Comparison of ENCODE assay signal across 9 cellular contexts in the genomic region with DNA sequence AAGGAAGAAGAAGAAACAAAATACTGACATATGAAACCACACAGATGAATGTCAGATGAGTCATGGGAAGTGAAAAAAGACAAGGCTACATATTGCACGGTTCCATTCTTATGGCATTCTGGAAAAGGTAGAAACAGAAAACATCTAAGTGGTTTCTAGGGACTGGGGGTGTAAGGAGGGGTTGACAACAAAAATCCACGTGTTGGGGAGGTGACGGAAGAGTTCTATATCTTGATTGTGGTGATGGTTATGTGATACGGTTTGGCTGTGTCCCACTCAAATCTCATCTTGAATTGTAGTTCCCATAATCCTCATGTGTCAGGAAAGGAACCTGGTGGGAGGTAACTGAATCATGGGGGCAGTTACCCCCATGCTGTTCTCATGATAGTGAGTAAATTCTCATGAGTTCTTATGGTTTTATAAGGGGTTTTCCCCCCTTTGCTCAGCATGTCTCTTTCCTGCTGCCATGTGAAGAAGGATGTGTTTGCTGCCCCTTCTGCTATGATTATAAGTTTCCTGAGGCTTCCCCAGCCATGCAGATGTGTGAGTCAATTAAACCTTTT. TPM values are rescaled to one million over a fixed set of nuclear protein-coding genes. Genes with fewer than 3 reads are reported as not detected.
DNase-seq lines count a peak whose midpoint lies in the region; ATAC-seq and TF ChIP-seq lines count a peak whose summit lies in the region.
"Had no signal": no experiment of that assay in that cellular context is flagged by ENCODE, and none has a peak within 500 bp of the region (broad histone marks: within the 10 kb centered on the region; RNA-seq: fewer than 3 reads in every experiment).

No MANE protein-coding gene starts in this region.

- POLR2A ChIA-PET in AG04450 (lab: Yijun Ruan, JAX) = interaction anchor here (0.7 kb wide), 2 partner anchors 12 to 132 kb away, joined by 4 read pairs; no protein-coding TSS in a partner anchor
- POLR2A ChIA-PET in activated CD8-positive, alpha-beta T cell treated with anti-CD3 and anti-CD28 coated beads for 36 hours (lab: Charles Lee) = no interaction called here

- intact Hi-C loops in activated CD8-positive, alpha-beta T cell treated with anti-CD3 and anti-CD28 coated beads for 36 hours (cut with micrococcal nuclease) = loop anchor here (1.0 kb wide), 1 partner anchor 102 kb away; no protein-coding TSS in a partner anchor
- intact Hi-C loops in right cardiac atrium (cut with DNase I) = no loop called here

- no peak overlapping the region for H3K4me2 ChIP-seq in hepatocyte

- H3K27ac ChIP-seq in AG04450 (ENCODE audit: low read depth, low read length) (peak overlapping the region; percentile 68), hepatocyte (peak overlapping the region; percentile 14), right cardiac atrium (ENCODE audit: low read length) (no peak overlapping the region)

- TF ChIP-seq CTCF in AG04450 (IDR thresholded peaks at IDR 0.05; ENCODE audit: low read depth, low read length) (no peak), hepatocyte (IDR thresholded peaks at IDR 0.05; ENCODE audit: poor library complexity) (no peak)
- no peak for TF ChIP-seq CTCF in activated CD8-positive, alpha-beta T cell treated with anti-CD3 and anti-CD28 coated beads for 36 hours (IDR thresholded peaks at IDR 0.05)

- H3K27ac Mint-ChIP-seq in activated CD8-positive, alpha-beta T cell treated with anti-CD3 and anti-CD28 coated beads for 36 hours = peak overlapping the region; percentile 60

- no peaks in the 10 kb centered on the region for H4K20me1 ChIP-seq in hepatocyte (ENCODE audit: insufficient read depth, poor library complexity, severe bottlenecking)

- WGBS in hepatocyte (ENCODE audit: low lambda C conversion rate, missing lambda C conversion rate) = 72% methylated on average over 4 of the region's 4 CpGs
- 67% methylated on average over 4 of the region's 4 CpGs for WGBS in right cardiac atrium

- H3K4me3 ChIP-seq in AG04450 (ENCODE audit: low read depth, low read length) (no peak overlapping the region), hepatocyte (no peak overlapping the region), right cardiac atrium (ENCODE audit: low read length) (no peak overlapping the region)

- H3K4me1 ChIP-seq in hepatocyte (ENCODE audit: insufficient read depth) (peaks cover 8% of the 10 kb centered on the region), right cardiac atrium (ENCODE audit: control insufficient read depth, insufficient read depth, low read length) (no peaks in the 10 kb centered on the region)

- H3K27me3 ChIP-seq in AG04450 (ENCODE audit: control insufficient read depth, insufficient read depth, low read length) (no peaks in the 10 kb centered on the region), hepatocyte (no peaks in the 10 kb centered on the region), right cardiac atrium (ENCODE audit: control insufficient read depth, insufficient read depth) (no peaks in the 10 kb centered on the region)

- DNase-seq in AG04450 (ENCODE audit: low read depth, low spot score) (peak; percentile 65), HK-2 (ENCODE audit: unreplicated experiment) (peak; percentile 42), hepatocyte (ENCODE audit: low spot score) (no peak), right cardiac atrium (no peak), NCI-H1092 (lab: John Stamatoyannopoulos, UW) (no peak), cortex of kidney (lab: John Stamatoyannopoulos, UW) (no peak)
- DNase-seq in activated CD8-positive, alpha-beta T cell treated with anti-CD3 and anti-CD28 coated beads for 36 hours = peak; percentile 79
- DNase-seq: NCI-H2081 had no signal

- no peak overlapping the region for H3K4me3 Mint-ChIP-seq in activated CD8-positive, alpha-beta T cell treated with anti-CD3 and anti-CD28 coated beads for 36 hours

- H3K4me1 Mint-ChIP-seq in activated CD8-positive, alpha-beta T cell treated with anti-CD3 and anti-CD28 coated beads for 36 hours (ENCODE audit: low read depth) = peaks cover 25% of the 10 kb centered on the region

- ATAC-seq in activated CD8-positive, alpha-beta T cell treated with anti-CD3 and anti-CD28 coated beads for 36 hours = peak; percentile 71
- ATAC-seq in right cardiac atrium (no peak), GM18505 (IDR thresholded peaks at IDR 0.05; ENCODE audit: unreplicated experiment) (no peak)

- peaks cover 21% of the 10 kb centered on the region for H3K36me3 Mint-ChIP-seq in activated CD8-positive, alpha-beta T cell treated with anti-CD3 and anti-CD28 coated beads for 36 hours (ENCODE audit: low read depth)

- no peaks in the 10 kb centered on the region for H3K36me3 ChIP-seq in hepatocyte (replicated peaks; ENCODE audit: insufficient read depth, low read depth)

- no peaks in the 10 kb centered on the region for H3K9me2 ChIP-seq in hepatocyte (replicated peaks; ENCODE audit: insufficient read depth)

- H2AFZ ChIP-seq in hepatocyte = no peak overlapping the region

- no peak for TF ChIP-seq POLR2A in GM18505 (IDR thresholded peaks at IDR 0.05; ENCODE audit: borderline replicate concordance, extremely low read depth, insufficient read depth, insufficient read length)

- no peaks in the 10 kb centered on the region for H3K79me2 ChIP-seq in hepatocyte

- H3K27me3 Mint-ChIP-seq in activated CD8-positive, alpha-beta T cell treated with anti-CD3 and anti-CD28 coated beads for 36 hours = no peaks in the 10 kb centered on the region

- H3K9me3 Mint-ChIP-seq in activated CD8-positive, alpha-beta T cell treated with anti-CD3 and anti-CD28 coated beads for 36 hours = peaks cover 16% of the 10 kb centered on the region

- CTCF ChIA-PET in AG04450 (lab: Charles Lee) = no interaction called here
- CTCF ChIA-PET in activated CD8-positive, alpha-beta T cell treated with anti-CD3 and anti-CD28 coated beads for 36 hours (lab: Charles Lee) = no interaction called here

- H3K9me3 ChIP-seq in AG04450 (ENCODE audit: control insufficient read depth, insufficient read depth, low read length) (no peaks in the 10 kb centered on the region; the same call in 1 of the 2 replicates), hepatocyte (ENCODE audit: low read depth) (no peaks in the 10 kb centered on the region), right cardiac atrium (ENCODE audit: control insufficient read depth, low read length) (no peaks in the 10 kb centered on the region)

RNA-seq across cellular contexts. Expression of gene ARFGAP3, which starts 6.4 kb away (rescaled TPM):
- polyA plus RNA-seq in AG04450 (2011; rRNA removed) (54.2 and 69.4 TPM in 2 replicates), hepatocyte (53.7 and 54.7 TPM in 2 replicates), right cardiac atrium (17.0 TPM)
- 39.8 and 42.8 TPM in 2 replicates for polyA minus RNA-seq in AG04450 (2011; rRNA and poly(A)+ RNA removed)
- 10 to 100 TPM; 27.1 to 27.2 TPM for total RNA-seq in activated CD8-positive, alpha-beta T cell treated with anti-CD3 and anti-CD28 coated beads for 36 hours
- total RNA-seq in hepatocyte (89.5 and 99.5 TPM in 2 replicates), right cardiac atrium (10 to 100 TPM; 23.3 to 37.7 (median 27.5) TPM)

Comparison
In these comparisons a context has a peak if more than half of its experiments do, and no peak if none do; other contexts are left out.
1. DNase-seq: peak in AG04450 (single experiment), HK-2 (single experiment) and activated CD8-positive, alpha-beta T cell treated with anti-CD3 and anti-CD28 coated beads for 36 hours (single experiment); none in hepatocyte (single experiment), right cardiac atrium (0 of 3), NCI-H1092 (single experiment) and cortex of kidney (single experiment).